1 cellular context compared by ENCODE assay signal in the genomic region with DNA sequence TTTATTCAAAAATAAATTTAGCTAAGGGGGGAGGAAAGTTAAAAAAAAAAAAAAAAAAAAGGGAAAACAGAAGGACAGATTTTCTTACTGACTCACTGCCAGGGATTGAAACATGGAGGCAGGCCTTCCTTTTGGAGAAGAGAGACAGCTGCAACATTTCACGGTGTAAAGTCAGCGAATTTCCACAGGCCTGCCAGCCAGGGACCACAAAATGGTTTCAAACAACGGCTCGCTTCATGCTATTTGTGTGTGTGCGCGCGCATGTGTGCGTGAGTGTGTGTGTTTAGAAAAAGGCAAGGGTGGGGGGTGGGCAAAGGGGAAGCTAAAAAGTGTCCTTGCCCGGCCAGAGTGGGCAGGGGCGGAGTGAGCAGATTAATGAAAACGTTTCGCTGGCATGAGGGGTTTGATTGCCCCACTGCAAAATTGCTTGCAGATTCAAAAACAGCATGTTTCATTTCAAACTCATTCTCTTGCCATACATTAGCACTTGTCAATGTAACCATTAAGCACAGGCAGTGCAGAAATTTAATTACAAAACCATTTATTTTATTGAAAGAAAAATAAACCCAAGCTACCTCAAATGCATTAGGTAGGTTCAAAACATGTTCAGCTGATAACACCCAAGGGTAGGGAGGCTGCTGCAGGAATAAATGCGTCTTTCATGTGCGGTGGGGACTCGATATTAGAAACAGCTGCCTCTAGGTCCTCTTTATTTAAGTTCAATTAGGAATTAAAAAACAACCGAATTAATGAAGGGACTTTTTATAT.
TF ChIP-seq lines count a peak whose summit lies in the region.

No MANE protein-coding gene starts in this region.

TF ChIP-seq in IMR-90, 13 proteins besides CTCF, POLR2A, EP300 and RAD21:
- TF ChIP-seq, protein P1, sequence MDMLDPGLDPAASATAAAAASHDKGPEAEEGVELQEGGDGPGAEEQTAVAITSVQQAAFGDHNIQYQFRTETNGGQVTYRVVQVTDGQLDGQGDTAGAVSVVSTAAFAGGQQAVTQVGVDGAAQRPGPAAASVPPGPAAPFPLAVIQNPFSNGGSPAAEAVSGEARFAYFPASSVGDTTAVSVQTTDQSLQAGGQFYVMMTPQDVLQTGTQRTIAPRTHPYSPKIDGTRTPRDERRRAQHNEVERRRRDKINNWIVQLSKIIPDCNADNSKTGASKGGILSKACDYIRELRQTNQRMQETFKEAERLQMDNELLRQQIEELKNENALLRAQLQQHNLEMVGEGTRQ (IDR thresholded peaks at IDR 0.05; ENCODE audit: low read depth, low read length), result no peak
- TF ChIP-seq FOS (IDR thresholded peaks at IDR 0.05; ENCODE audit: low read depth, low read length) (no peak), CEBPB (IDR thresholded peaks at IDR 0.05; ENCODE audit: low read depth, low read length) (no peak), MXI1 (IDR thresholded peaks at IDR 0.05; ENCODE audit: borderline replicate concordance, low read depth, low read length) (no peak), RCOR1 (IDR thresholded peaks at IDR 0.05; ENCODE audit: insufficient replicate concordance, low read length) (no peak), MAFK (IDR thresholded peaks at IDR 0.05; ENCODE audit: low read depth, low read length) (no peak), BHLHE40 (IDR thresholded peaks at IDR 0.05; ENCODE audit: low read depth, low read length) (no peak), NFE2L2 (IDR thresholded peaks at IDR 0.05; ENCODE audit: low read depth, low read length) (no peak), RFX5 (IDR thresholded peaks at IDR 0.05; ENCODE audit: low read depth, low read length) (no peak), MAZ (IDR thresholded peaks at IDR 0.05; ENCODE audit: borderline replicate concordance, low read depth, low read length) (no peak), SMC3 (IDR thresholded peaks at IDR 0.05; ENCODE audit: low read depth, low read length) (no peak), CHD1 (IDR thresholded peaks at IDR 0.05; ENCODE audit: low read depth, low read length) (no peak)
- TF ChIP-seq, protein P2, sequence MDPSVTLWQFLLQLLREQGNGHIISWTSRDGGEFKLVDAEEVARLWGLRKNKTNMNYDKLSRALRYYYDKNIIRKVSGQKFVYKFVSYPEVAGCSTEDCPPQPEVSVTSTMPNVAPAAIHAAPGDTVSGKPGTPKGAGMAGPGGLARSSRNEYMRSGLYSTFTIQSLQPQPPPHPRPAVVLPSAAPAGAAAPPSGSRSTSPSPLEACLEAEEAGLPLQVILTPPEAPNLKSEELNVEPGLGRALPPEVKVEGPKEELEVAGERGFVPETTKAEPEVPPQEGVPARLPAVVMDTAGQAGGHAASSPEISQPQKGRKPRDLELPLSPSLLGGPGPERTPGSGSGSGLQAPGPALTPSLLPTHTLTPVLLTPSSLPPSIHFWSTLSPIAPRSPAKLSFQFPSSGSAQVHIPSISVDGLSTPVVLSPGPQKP (IDR thresholded peaks at IDR 0.05; ENCODE audit: borderline replicate concordance, low read depth, low read length), result no peak
